In the genomic region with DNA sequence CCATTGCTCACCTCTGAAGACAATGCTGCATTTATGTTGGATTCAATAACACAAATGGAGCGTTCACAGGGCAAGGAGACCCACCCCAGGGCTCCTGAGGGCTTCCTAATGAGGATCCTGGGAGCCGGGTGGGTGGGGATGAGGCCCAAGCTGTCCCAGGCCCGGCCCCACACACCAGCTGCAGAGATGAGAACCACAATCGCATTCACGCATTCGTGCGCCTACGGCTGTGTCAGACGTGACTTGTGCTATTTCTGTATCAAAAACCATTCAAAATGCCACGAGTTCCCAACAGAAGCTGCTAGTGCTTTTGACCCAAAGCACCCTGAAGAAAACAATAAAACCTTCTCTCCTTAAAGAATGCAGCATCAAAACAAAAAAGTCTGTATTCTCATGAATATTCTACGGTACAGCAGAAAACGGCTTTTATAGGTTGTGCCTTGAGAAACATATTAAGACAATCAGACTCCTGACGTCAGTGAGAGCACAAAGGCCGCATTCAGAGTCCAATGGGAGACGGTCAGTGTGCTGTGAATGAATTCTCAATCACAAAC, we compare ENCODE assay signal across 18 cellular contexts.
DNase-seq lines count a peak whose midpoint lies in the region; ATAC-seq and TF ChIP-seq lines count a peak whose summit lies in the region.
"Had no signal": no experiment of that assay in that cellular context is flagged by ENCODE, and none has a peak within 500 bp of the region (broad histone marks: within the 10 kb centered on the region; RNA-seq: fewer than 3 reads in every experiment).

No MANE protein-coding gene starts in this region.

- H3K4me3 ChIP-seq in retinal pigment epithelial cell (ENCODE audit: low read length), result no peak overlapping the region
- H3K4me3 ChIP-seq: gastroesophageal sphincter, SJSA1, vagina had no signal

- no peak for TF ChIP-seq CTCF in retinal pigment epithelial cell (conservative IDR thresholded peaks at IDR 0.05; ENCODE audit: low read depth, low read length)

- DNase-seq in RPMI7951 (ENCODE audit: low read depth), result peak; percentile 47
- peak; percentile 86 for DNase-seq in midbrain (lab: John Stamatoyannopoulos, UW)
- peak; percentile 9 for DNase-seq in retinal pigment epithelial cell (ENCODE audit: low read depth)
- no peak for DNase-seq in germinal center (ENCODE audit: low spot score)
- DNase-seq: activated gamma-delta T cell; Karpas-422; NCI-H1417; NCI-H226; stimulated activated CD4-positive, alpha-beta T cell treated with anti-CD3 and anti-CD28 coated beads, Interleukin-4, amount 100 ng/mL, for 1 hour had no signal

- ATAC-seq in GM18873 (IDR thresholded peaks at IDR 0.05; ENCODE audit: low FRiP score, unreplicated experiment) (no peak), GM18519 (IDR thresholded peaks at IDR 0.05; ENCODE audit: low FRiP score, unreplicated experiment) (no peak), HG03175 (IDR thresholded peaks at IDR 0.05; ENCODE audit: unreplicated experiment) (no peak)
- ATAC-seq: gastroesophageal sphincter, right cardiac atrium had no signal

- peak overlapping the region; percentile 89 for H3K27ac ChIP-seq in cingulate gyrus (ENCODE audit: low read depth, low read length)
- H3K27ac ChIP-seq: SJSA1, vagina, VCaP had no signal
